Comparison of ENCODE assay signal across 1 cellular context in genomic region chr6:69895396-69895795, GRCh38.
TF ChIP-seq lines count a peak whose summit lies in the region.

No MANE protein-coding gene starts in this region.

TF ChIP-seq in HepG2, 621 proteins besides CTCF, POLR2A, EP300 and RAD21:
- TF ChIP-seq, protein P1, sequence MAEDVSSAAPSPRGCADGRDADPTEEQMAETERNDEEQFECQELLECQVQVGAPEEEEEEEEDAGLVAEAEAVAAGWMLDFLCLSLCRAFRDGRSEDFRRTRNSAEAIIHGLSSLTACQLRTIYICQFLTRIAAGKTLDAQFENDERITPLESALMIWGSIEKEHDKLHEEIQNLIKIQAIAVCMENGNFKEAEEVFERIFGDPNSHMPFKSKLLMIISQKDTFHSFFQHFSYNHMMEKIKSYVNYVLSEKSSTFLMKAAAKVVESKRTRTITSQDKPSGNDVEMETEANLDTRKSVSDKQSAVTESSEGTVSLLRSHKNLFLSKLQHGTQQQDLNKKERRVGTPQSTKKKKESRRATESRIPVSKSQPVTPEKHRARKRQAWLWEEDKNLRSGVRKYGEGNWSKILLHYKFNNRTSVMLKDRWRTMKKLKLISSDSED (CRISPR knock-in tag; IDR thresholded peaks at IDR 0.05): no peak
- TF ChIP-seq ZFP36 (IDR thresholded peaks at IDR 0.05; ENCODE audit: borderline replicate concordance, low read depth, low read length, partially characterized antibody) (no peak), GRHL1 (CRISPR knock-in tag; conservative IDR thresholded peaks at IDR 0.05) (no peak)
TF ChIP-seq in HepG2: peak in this region for 0.
